ENCODE assay signal across 23 cellular contexts in genomic region chr7:110853263-110853662, GRCh38.
"Had no signal": no experiment of that assay in that cellular context is flagged by ENCODE, and none has a peak within 500 bp of the region (broad histone marks: within the 10 kb centered on the region; RNA-seq: fewer than 3 reads in every experiment).

No MANE protein-coding gene starts in this region.

- H3K27ac ChIP-seq: colonic mucosa, epithelial cell of prostate, esophagus squamous epithelium, gastrocnemius medialis, heart right ventricle, left lung, lower lobe of right lung had no signal

- H3K9me3 Mint-ChIP-seq: effector memory CD8-positive, alpha-beta T cell had no signal

- H3K27ac Mint-ChIP-seq: dendritic cell treated with granulocyte-macrophage colony-stimulating factor and Interleukin-4, amounts not matched to agents 40 ng/mL and 50 ng/mL, for 4 days; effector memory CD8-positive, alpha-beta T cell; endodermal cell had no signal

- H3K4me3 Mint-ChIP-seq: dendritic cell treated with granulocyte-macrophage colony-stimulating factor and Interleukin-4, amounts not matched to agents 40 ng/mL and 50 ng/mL, for 4 days; effector memory CD8-positive, alpha-beta T cell; endodermal cell; naive thymus-derived CD4-positive, alpha-beta T cell had no signal

- H3K27me3 Mint-ChIP-seq: dendritic cell treated with granulocyte-macrophage colony-stimulating factor and Interleukin-4, amounts not matched to agents 40 ng/mL and 50 ng/mL, for 4 days; effector memory CD8-positive, alpha-beta T cell; naive thymus-derived CD4-positive, alpha-beta T cell had no signal

- DNase-seq: colonic mucosa; cortex of kidney; effector CD8-positive, alpha-beta T cell; effector memory CD8-positive, alpha-beta T cell; endodermal cell; erythroblast; esophagus squamous epithelium; foreskin fibroblast; foreskin melanocyte; gastrocnemius medialis; glutamatergic neuron; head of caudate nucleus; heart right ventricle; hippocampal formation; left cardiac atrium; left lung; left ventricle myocardium superior; lower lobe of right lung; mesenchymal stem cell; midbrain; naive thymus-derived CD4-positive, alpha-beta T cell had no signal
